ENCODE assay signal across 18 cellular contexts in the genomic region with DNA sequence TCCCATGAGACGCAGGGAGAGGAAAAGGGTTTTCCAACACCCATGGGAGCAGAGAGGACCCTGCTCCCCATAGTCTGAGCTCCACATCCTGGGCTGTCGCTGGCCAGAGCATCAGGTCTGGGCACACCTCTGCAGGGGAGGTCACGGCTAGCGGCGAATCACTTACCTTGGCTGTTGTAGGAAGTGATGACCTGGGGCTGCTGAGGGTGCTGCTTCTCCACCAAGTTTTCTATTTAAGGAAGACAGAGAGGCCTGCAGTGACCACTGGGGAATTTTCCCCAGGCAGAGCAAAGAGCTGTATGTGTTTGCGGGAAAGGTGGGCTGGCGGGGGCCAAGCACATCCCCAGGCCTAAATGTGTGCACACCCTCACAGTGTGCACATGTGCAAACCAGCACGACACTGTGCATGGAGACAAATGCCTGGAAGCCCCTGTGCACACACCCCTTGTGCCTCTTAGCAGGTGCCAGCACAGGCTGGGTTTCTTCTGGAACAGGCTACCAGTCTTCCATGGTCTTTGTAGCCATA. TPM values are rescaled to one million over a fixed set of nuclear protein-coding genes. Genes with fewer than 3 reads are reported as not detected.
DNase-seq lines count a peak whose midpoint lies in the region; ATAC-seq and TF ChIP-seq lines count a peak whose summit lies in the region.
"Had no signal": no experiment of that assay in that cellular context is flagged by ENCODE, and none has a peak within 500 bp of the region (broad histone marks: within the 10 kb centered on the region; RNA-seq: fewer than 3 reads in every experiment).

No MANE protein-coding gene starts in this region.

- no peaks in the 10 kb centered on the region for H3K4me1 Mint-ChIP-seq in activated CD4-positive, alpha-beta memory T cell treated with anti-CD3 and anti-CD28 coated beads, Interleukin-2, amount 10 ng/mL, durations not matched to agents 7 days and 5 days
- H3K4me1 Mint-ChIP-seq in activated CD4-positive, alpha-beta memory T cell treated with anti-CD3 and anti-CD28 coated beads for 36 hours (ENCODE audit: low read depth): no peaks in the 10 kb centered on the region
- no peaks in the 10 kb centered on the region for H3K4me1 Mint-ChIP-seq in activated CD4-positive, alpha-beta T cell treated with anti-CD3 and anti-CD28 coated beads, Interleukin-2, amount 10 ng/mL, durations not matched to agents 7 days and 5 days

- CTCF ChIA-PET in activated CD4-positive, alpha-beta memory T cell treated with anti-CD3 and anti-CD28 coated beads, Interleukin-2, amount 10 ng/mL, durations not matched to agents 7 days and 5 days (lab: Charles Lee): interaction anchor here (1.9 kb wide), 1 partner anchor 42 kb away, joined by 6 read pairs; no protein-coding TSS in a partner anchor
- CTCF ChIA-PET in activated CD4-positive, alpha-beta memory T cell treated with anti-CD3 and anti-CD28 coated beads for 36 hours (lab: Charles Lee): no interaction called here
- CTCF ChIA-PET in activated CD4-positive, alpha-beta T cell treated with anti-CD3 and anti-CD28 coated beads, Interleukin-2, amount 10 ng/mL, durations not matched to agents 7 days and 5 days (lab: Charles Lee): no interaction called here

- intact Hi-C loops in activated CD4-positive, alpha-beta memory T cell treated with anti-CD3 and anti-CD28 coated beads for 36 hours (cut with micrococcal nuclease): no loop called here
- intact Hi-C loops in transverse colon (cut with DNase I; ENCODE audit: low total_unique reads): no loop called here

- POLR2A ChIA-PET in activated CD4-positive, alpha-beta memory T cell treated with anti-CD3 and anti-CD28 coated beads, Interleukin-2, amount 10 ng/mL, durations not matched to agents 7 days and 5 days (lab: Charles Lee): no interaction called here
- POLR2A ChIA-PET in activated CD4-positive, alpha-beta memory T cell treated with anti-CD3 and anti-CD28 coated beads for 36 hours (lab: Charles Lee): no interaction called here
- POLR2A ChIA-PET in activated CD4-positive, alpha-beta T cell treated with anti-CD3 and anti-CD28 coated beads, Interleukin-2, amount 10 ng/mL, durations not matched to agents 7 days and 5 days (lab: Charles Lee): no interaction called here

- no peaks in the 10 kb centered on the region for H3K27me3 Mint-ChIP-seq in activated CD4-positive, alpha-beta memory T cell treated with anti-CD3 and anti-CD28 coated beads, Interleukin-2, amount 10 ng/mL, durations not matched to agents 7 days and 5 days
- H3K27me3 Mint-ChIP-seq in activated CD4-positive, alpha-beta memory T cell treated with anti-CD3 and anti-CD28 coated beads for 36 hours: no peaks in the 10 kb centered on the region
- no peaks in the 10 kb centered on the region for H3K27me3 Mint-ChIP-seq in activated CD4-positive, alpha-beta T cell treated with anti-CD3 and anti-CD28 coated beads, Interleukin-2, amount 10 ng/mL, durations not matched to agents 7 days and 5 days

- TF ChIP-seq CTCF in transverse colon (IDR thresholded peaks at IDR 0.05): no peak

- in situ Hi-C loops in transverse colon (cut with MboI; ENCODE audit: low pct_ligation_motif_present in 1 of 4, low pct_unique_long_range_greater_than_20kb in 1 of 4, low sequenced_read_pairs in 3 of 4): no loop called here

- H3K27ac Mint-ChIP-seq in activated CD4-positive, alpha-beta memory T cell treated with anti-CD3 and anti-CD28 coated beads, Interleukin-2, amount 10 ng/mL, durations not matched to agents 7 days and 5 days: no peak overlapping the region
- H3K27ac Mint-ChIP-seq in activated CD4-positive, alpha-beta memory T cell treated with anti-CD3 and anti-CD28 coated beads for 36 hours: no peak overlapping the region
- no peak overlapping the region for H3K27ac Mint-ChIP-seq in activated CD4-positive, alpha-beta T cell treated with anti-CD3 and anti-CD28 coated beads, Interleukin-2, amount 10 ng/mL, durations not matched to agents 7 days and 5 days
- H3K27ac Mint-ChIP-seq: CD14-positive monocyte; CD8-positive, alpha-beta T cell had no signal

- DNase-seq in activated CD4-positive, alpha-beta memory T cell treated with anti-CD3 and anti-CD28 coated beads, Interleukin-2, amount 10 ng/mL, durations not matched to agents 7 days and 5 days: peak; percentile 9
- no peak for DNase-seq in activated CD4-positive, alpha-beta memory T cell treated with anti-CD3 and anti-CD28 coated beads for 36 hours
- peak; percentile 18 for DNase-seq in ecto neural progenitor cell (ENCODE audit: low spot score)
- DNase-seq in mesenteric fat pad (ENCODE audit: low spot score): peak; percentile 51
- DNase-seq in transverse colon: peak; percentile 2
- DNase-seq in RKO (ENCODE audit: low spot score): no peak
- DNase-seq in activated CD4-positive, alpha-beta T cell treated with anti-CD3 and anti-CD28 coated beads, Interleukin-2, amount 10 ng/mL, durations not matched to agents 7 days and 5 days: no peak
- DNase-seq: COR-L47, DMS153, DMS79 treated with DMSO at 0.1 percent for 48 hours, EL had no signal

- H3K9me3 Mint-ChIP-seq in activated CD4-positive, alpha-beta memory T cell treated with anti-CD3 and anti-CD28 coated beads, Interleukin-2, amount 10 ng/mL, durations not matched to agents 7 days and 5 days: no peaks in the 10 kb centered on the region
- H3K9me3 Mint-ChIP-seq in activated CD4-positive, alpha-beta memory T cell treated with anti-CD3 and anti-CD28 coated beads for 36 hours: no peaks in the 10 kb centered on the region
- H3K9me3 Mint-ChIP-seq in activated CD4-positive, alpha-beta T cell treated with anti-CD3 and anti-CD28 coated beads, Interleukin-2, amount 10 ng/mL, durations not matched to agents 7 days and 5 days: no peaks in the 10 kb centered on the region
- H3K9me3 Mint-ChIP-seq: CD8-positive, alpha-beta T cell had no signal

- H3K4me1 ChIP-seq in transverse colon: no peaks in the 10 kb centered on the region

- no peak for TF ChIP-seq EP300 in transverse colon (IDR thresholded peaks at IDR 0.05; ENCODE audit: low read depth)

- no peaks in the 10 kb centered on the region for H3K27me3 ChIP-seq in transverse colon

- TF ChIP-seq POLR2A in transverse colon (IDR thresholded peaks at IDR 0.05): no peak

- no peaks in the 10 kb centered on the region for H3K9me3 ChIP-seq in transverse colon

- H3K27ac ChIP-seq in transverse colon: no peak overlapping the region
- H3K27ac ChIP-seq: 22Rv1, HL-60 had no signal

- 90 to 100% methylated on average over 1 to 8 of the region's 8 CpGs for WGBS in transverse colon (ENCODE audit: low coverage in 1 of 2), 2 donors

- H3K36me3 ChIP-seq in transverse colon: no peaks in the 10 kb centered on the region

- ATAC-seq in GM21786 (IDR thresholded peaks at IDR 0.05; ENCODE audit: unreplicated experiment): no peak
- ATAC-seq: CD8-positive, alpha-beta T cell; HCT116 had no signal

- no peak overlapping the region for H3K4me3 Mint-ChIP-seq in activated CD4-positive, alpha-beta memory T cell treated with anti-CD3 and anti-CD28 coated beads, Interleukin-2, amount 10 ng/mL, durations not matched to agents 7 days and 5 days
- H3K4me3 Mint-ChIP-seq in activated CD4-positive, alpha-beta memory T cell treated with anti-CD3 and anti-CD28 coated beads for 36 hours: no peak overlapping the region
- H3K4me3 Mint-ChIP-seq in activated CD4-positive, alpha-beta T cell treated with anti-CD3 and anti-CD28 coated beads, Interleukin-2, amount 10 ng/mL, durations not matched to agents 7 days and 5 days: no peak overlapping the region
- H3K4me3 Mint-ChIP-seq: CD14-positive monocyte; CD8-positive, alpha-beta T cell had no signal

- no peaks in the 10 kb centered on the region for H3K36me3 Mint-ChIP-seq in activated CD4-positive, alpha-beta memory T cell treated with anti-CD3 and anti-CD28 coated beads, Interleukin-2, amount 10 ng/mL, durations not matched to agents 7 days and 5 days (ENCODE audit: low read depth)
- no peaks in the 10 kb centered on the region for H3K36me3 Mint-ChIP-seq in activated CD4-positive, alpha-beta memory T cell treated with anti-CD3 and anti-CD28 coated beads for 36 hours
- no peaks in the 10 kb centered on the region for H3K36me3 Mint-ChIP-seq in activated CD4-positive, alpha-beta T cell treated with anti-CD3 and anti-CD28 coated beads, Interleukin-2, amount 10 ng/mL, durations not matched to agents 7 days and 5 days (ENCODE audit: low read depth)
- H3K36me3 Mint-ChIP-seq: CD14-positive monocyte; CD8-positive, alpha-beta T cell had no signal

- no peak overlapping the region for H3K4me3 ChIP-seq in transverse colon

RNA-seq across cellular contexts. Expression of a gene that starts 7.6 kb away (rescaled TPM):
- not detected for total RNA-seq in activated CD4-positive, alpha-beta memory T cell treated with anti-CD3 and anti-CD28 coated beads, Interleukin-2, amount 10 ng/mL, durations not matched to agents 7 days and 5 days
- not detected for total RNA-seq in activated CD4-positive, alpha-beta memory T cell treated with anti-CD3 and anti-CD28 coated beads for 36 hours
- total RNA-seq in mesenteric fat pad (not detected), transverse colon (under 1 TPM in 1 of 4 donors, not detected in 3; 0.41 TPM)
- total RNA-seq in activated CD4-positive, alpha-beta T cell treated with anti-CD3 and anti-CD28 coated beads, Interleukin-2, amount 10 ng/mL, durations not matched to agents 7 days and 5 days: not detected
- total RNA-seq: A673; CD8-positive, alpha-beta T cell had no signal

Comparison
In these comparisons a context has a peak if more than half of its experiments do, and no peak if none do; other contexts are left out.
1. DNase-seq: peak in activated CD4-positive, alpha-beta memory T cell treated with anti-CD3 and anti-CD28 coated beads, Interleukin-2, amount 10 ng/mL, durations not matched to agents 7 days and 5 days (single experiment), ecto neural progenitor cell (single experiment), mesenteric fat pad (single experiment) and transverse colon (single experiment); none in activated CD4-positive, alpha-beta memory T cell treated with anti-CD3 and anti-CD28 coated beads for 36 hours (single experiment), RKO (single experiment) and activated CD4-positive, alpha-beta T cell treated with anti-CD3 and anti-CD28 coated beads, Interleukin-2, amount 10 ng/mL, durations not matched to agents 7 days and 5 days (single experiment).